ENCODE assay signal across 8 cellular contexts in the genomic region with DNA sequence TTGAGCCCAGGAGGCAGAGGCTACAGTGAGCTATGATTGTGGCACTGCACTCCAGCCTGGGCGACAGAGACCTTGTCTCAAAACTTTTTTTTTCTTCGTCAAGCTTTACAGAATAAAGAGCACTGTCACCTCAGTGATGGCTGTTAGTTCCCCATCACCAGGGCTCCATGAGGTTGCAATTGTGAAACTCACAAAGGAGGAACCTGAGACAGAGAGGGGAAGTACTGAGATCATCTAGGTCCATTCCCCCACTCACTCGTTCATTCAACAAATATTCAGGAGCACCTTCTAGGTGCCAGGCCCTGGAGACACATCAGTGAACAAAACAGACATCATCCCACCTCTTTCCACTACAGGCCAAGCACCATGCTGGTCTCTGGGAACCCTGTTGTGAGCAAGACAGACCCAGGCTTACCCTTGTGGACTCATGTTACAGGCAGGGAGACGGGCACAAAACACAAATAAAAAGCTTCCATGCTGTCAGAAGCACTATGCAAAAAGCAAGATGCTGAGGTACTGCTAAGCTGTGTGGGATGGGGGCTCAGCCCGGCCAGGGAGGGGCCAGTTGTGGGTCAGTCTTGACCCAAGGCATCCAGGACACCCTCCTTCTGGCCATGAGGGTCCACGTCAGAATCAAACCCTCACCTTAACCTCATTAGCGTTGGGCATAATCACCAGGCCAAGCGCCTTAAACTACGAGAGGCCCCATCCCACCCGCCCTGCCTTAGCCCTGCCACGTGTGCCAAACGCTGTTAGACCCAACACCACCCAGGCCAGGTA. TPM values are rescaled to one million over a fixed set of nuclear protein-coding genes. Genes with fewer than 3 reads are reported as not detected.
DNase-seq lines count a peak whose midpoint lies in the region; ATAC-seq and TF ChIP-seq lines count a peak whose summit lies in the region.

No MANE protein-coding gene starts in this region.

- H3K27me3 Mint-ChIP-seq in stimulated activated naive CD8-positive, alpha-beta T cell treated with anti-CD3 and anti-CD28 coated beads, Interleukin-15, Interleukin-2, amounts not matched to agents 100 ng/mL and 50 ng/mL, for 24 hours = no peaks in the 10 kb centered on the region
- no peaks in the 10 kb centered on the region for H3K27me3 Mint-ChIP-seq in stimulated activated naive CD8-positive, alpha-beta T cell treated with anti-CD3 and anti-CD28 coated beads, Interleukin-15, amount 100 ng/mL, for 72 hours
- H3K27me3 Mint-ChIP-seq in osteocyte (ENCODE audit: unreplicated experiment) = no peaks in the 10 kb centered on the region
- peaks cover 5% of the 10 kb centered on the region for H3K27me3 Mint-ChIP-seq in glutamatergic neuron (ENCODE audit: unreplicated experiment)

- ATAC-seq in stimulated activated naive CD8-positive, alpha-beta T cell treated with anti-CD3 and anti-CD28 coated beads, Interleukin-15, amount 100 ng/mL, for 72 hours = no peak
- ATAC-seq in HG03060 (IDR thresholded peaks at IDR 0.05; ENCODE audit: low read depth, unreplicated experiment) = peak; percentile 83

- peaks cover 5% of the 10 kb centered on the region for H3K4me1 Mint-ChIP-seq in stimulated activated naive CD8-positive, alpha-beta T cell treated with anti-CD3 and anti-CD28 coated beads, Interleukin-15, Interleukin-2, amounts not matched to agents 100 ng/mL and 50 ng/mL, for 24 hours (ENCODE audit: low read depth)
- H3K4me1 Mint-ChIP-seq in stimulated activated naive CD8-positive, alpha-beta T cell treated with anti-CD3 and anti-CD28 coated beads, Interleukin-15, amount 100 ng/mL, for 72 hours = no peaks in the 10 kb centered on the region
- H3K4me1 Mint-ChIP-seq in osteocyte (ENCODE audit: unreplicated experiment) (peaks cover 46% of the 10 kb centered on the region), glutamatergic neuron (ENCODE audit: low read depth, unreplicated experiment) (peaks cover 7% of the 10 kb centered on the region)

- no peak for TF ChIP-seq CTCF in osteocyte (IDR thresholded peaks at IDR 0.05)
- TF ChIP-seq CTCF in glutamatergic neuron (IDR thresholded peaks at IDR 0.05; ENCODE audit: partially characterized antibody, unreplicated experiment) = no peak

- DNase-seq in stimulated activated naive CD8-positive, alpha-beta T cell treated with anti-CD3 and anti-CD28 coated beads, Interleukin-15, amount 100 ng/mL, for 72 hours = no peak
- DNase-seq in SIG-M5 (lab: John Stamatoyannopoulos, UW) = peak; percentile 76
- no peak for DNase-seq in osteocyte (ENCODE audit: extremely low spot score, unreplicated experiment)
- DNase-seq in T-helper 9 cell = no peak
- DNase-seq in RKO (ENCODE audit: low spot score) = no peak
- DNase-seq in glutamatergic neuron = no peak

- peak overlapping the region; percentile 31 for H3K27ac Mint-ChIP-seq in stimulated activated naive CD8-positive, alpha-beta T cell treated with anti-CD3 and anti-CD28 coated beads, Interleukin-15, Interleukin-2, amounts not matched to agents 100 ng/mL and 50 ng/mL, for 24 hours
- no peak overlapping the region for H3K27ac Mint-ChIP-seq in stimulated activated naive CD8-positive, alpha-beta T cell treated with anti-CD3 and anti-CD28 coated beads, Interleukin-15, amount 100 ng/mL, for 72 hours
- H3K27ac Mint-ChIP-seq in osteocyte (ENCODE audit: unreplicated experiment) (no peak overlapping the region), glutamatergic neuron (ENCODE audit: unreplicated experiment) (no peak overlapping the region)

- no peak overlapping the region for H3K4me3 Mint-ChIP-seq in stimulated activated naive CD8-positive, alpha-beta T cell treated with anti-CD3 and anti-CD28 coated beads, Interleukin-15, Interleukin-2, amounts not matched to agents 100 ng/mL and 50 ng/mL, for 24 hours
- no peak overlapping the region for H3K4me3 Mint-ChIP-seq in stimulated activated naive CD8-positive, alpha-beta T cell treated with anti-CD3 and anti-CD28 coated beads, Interleukin-15, amount 100 ng/mL, for 72 hours
- H3K4me3 Mint-ChIP-seq in osteocyte (ENCODE audit: unreplicated experiment) (no peak overlapping the region), glutamatergic neuron (ENCODE audit: unreplicated experiment) (no peak overlapping the region)

- no peaks in the 10 kb centered on the region for H3K36me3 Mint-ChIP-seq in stimulated activated naive CD8-positive, alpha-beta T cell treated with anti-CD3 and anti-CD28 coated beads, Interleukin-15, Interleukin-2, amounts not matched to agents 100 ng/mL and 50 ng/mL, for 24 hours (ENCODE audit: low read depth)
- H3K36me3 Mint-ChIP-seq in osteocyte (ENCODE audit: unreplicated experiment) (no peaks in the 10 kb centered on the region), glutamatergic neuron (ENCODE audit: unreplicated experiment) (no peaks in the 10 kb centered on the region)

- no peaks in the 10 kb centered on the region for H3K9me3 Mint-ChIP-seq in stimulated activated naive CD8-positive, alpha-beta T cell treated with anti-CD3 and anti-CD28 coated beads, Interleukin-15, Interleukin-2, amounts not matched to agents 100 ng/mL and 50 ng/mL, for 24 hours
- no peaks in the 10 kb centered on the region for H3K9me3 Mint-ChIP-seq in stimulated activated naive CD8-positive, alpha-beta T cell treated with anti-CD3 and anti-CD28 coated beads, Interleukin-15, amount 100 ng/mL, for 72 hours
- H3K9me3 Mint-ChIP-seq in osteocyte (ENCODE audit: unreplicated experiment) = no peaks in the 10 kb centered on the region
- H3K9me3 Mint-ChIP-seq in glutamatergic neuron (ENCODE audit: unreplicated experiment) = peaks cover 1% of the 10 kb centered on the region

RNA-seq across cellular contexts. Expression of a gene that starts 2.1 kb away (rescaled TPM):
- not detected in 2 replicates for total RNA-seq in osteocyte
- total RNA-seq in glutamatergic neuron (ENCODE audit: unreplicated experiment) = not detected

RNA-seq across cellular contexts. Expression of a gene that starts 16.7 kb away (rescaled TPM):
- total RNA-seq in osteocyte (not detected in 2 replicates), glutamatergic neuron (ENCODE audit: unreplicated experiment) (not detected)
